Comparison of ENCODE assay signal across 12 cellular contexts in the genomic region with DNA sequence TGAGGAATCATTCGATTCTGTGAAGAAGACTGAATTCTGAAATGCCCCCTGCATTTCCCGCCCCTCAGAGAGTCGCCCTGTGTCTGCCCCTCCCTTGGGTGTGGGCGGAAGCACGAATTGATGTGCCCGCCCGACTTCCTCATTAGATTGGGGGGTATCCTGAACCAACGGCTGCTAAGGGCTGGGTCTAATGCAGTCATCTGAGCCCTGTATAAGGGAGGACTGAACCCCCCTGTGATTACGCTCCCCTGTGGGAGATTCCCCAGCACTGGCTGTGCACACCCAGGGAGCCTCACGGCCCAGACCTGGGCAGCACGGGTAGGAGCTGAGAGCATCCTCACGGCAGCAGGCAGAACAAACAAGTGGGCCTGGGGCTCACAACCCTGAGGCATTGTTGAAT. TPM values are rescaled to one million over a fixed set of nuclear protein-coding genes. Genes with fewer than 3 reads are reported as not detected.
DNase-seq lines count a peak whose midpoint lies in the region; ATAC-seq and TF ChIP-seq lines count a peak whose summit lies in the region.
"Not testable (repeated sequence)": the region's sequence is repeated elsewhere in the genome, so short reads cannot be mapped to it uniquely, and the experiment has no call there.
"Had no signal": no experiment of that assay in that cellular context is flagged by ENCODE, and none has a peak within 500 bp of the region (broad histone marks: within the 10 kb centered on the region; RNA-seq: fewer than 3 reads in every experiment).

No MANE protein-coding gene starts in this region.

- H3K4me1 ChIP-seq in transverse colon = not testable (repeated sequence)

- not testable (repeated sequence) for H3K4me3 Mint-ChIP-seq in natural killer cell

- not testable (repeated sequence) for H3K4me3 ChIP-seq in WERI-Rb-1 (ENCODE audit: low read depth, low read length); transverse colon

- TF ChIP-seq POLR2A in transverse colon (IDR thresholded peaks at IDR 0.05) = not testable (repeated sequence)

- in situ Hi-C loops in transverse colon (cut with MboI; ENCODE audit: low pct_ligation_motif_present in 1 of 4, low pct_unique_long_range_greater_than_20kb in 1 of 4, low sequenced_read_pairs in 3 of 4) = not testable (repeated sequence)

- H3K27ac ChIP-seq in WERI-Rb-1, transverse colon: not testable (repeated sequence)

- not testable (repeated sequence) for H3K4me1 Mint-ChIP-seq in natural killer cell

- H3K36me3 ChIP-seq in WERI-Rb-1, transverse colon: not testable (repeated sequence)

- not testable (repeated sequence) for H3K27me3 Mint-ChIP-seq in natural killer cell (ENCODE audit: low read depth in 2 of 2)

- DNase-seq in WERI-Rb-1 (peak; percentile 31), activated T-helper 1 cell treated with Interleukin-2 at 50 U/mL for 16 hours (ENCODE audit: low read depth) (peak; percentile 4), natural killer cell (peak; percentile 25), transverse colon (peak; percentile 13)
- DNase-seq in activated CD8-positive, alpha-beta memory T cell treated with anti-CD3 and anti-CD28 coated beads, Interleukin-2, amount 50 U/mL, for 4 hours = peak; percentile 30
- peak; percentile 16 to 56 for DNase-seq in activated naive CD4-positive, alpha-beta T cell treated with anti-CD3 and anti-CD28 coated beads, Interleukin-2, amount 50 U/mL, for 72 hours (ENCODE audit: low spot score in 2 of 2)
- peak; percentile 3 for DNase-seq in stimulated activated CD4-positive, alpha-beta T cell treated with anti-CD3 and anti-CD28 coated beads, Interleukin-2, amount 100 ng/mL, for 4 hours (ENCODE audit: low read depth)

- not testable (repeated sequence) for H3K9me3 ChIP-seq in WERI-Rb-1 (ENCODE audit: severe bottlenecking); transverse colon

- TF ChIP-seq CTCF in WERI-Rb-1 (IDR thresholded peaks at IDR 0.05; ENCODE audit: low read depth, low read length); natural killer cell (IDR thresholded peaks at IDR 0.05); transverse colon (IDR thresholded peaks at IDR 0.05): not testable (repeated sequence)

- not testable (repeated sequence) for H3K27ac Mint-ChIP-seq in activated naive CD4-positive, alpha-beta T cell treated with anti-CD3 and anti-CD28 coated beads, Interleukin-2, amount 50 U/mL, for 72 hours; natural killer cell

- intact Hi-C loops in natural killer cell (cut with micrococcal nuclease); transverse colon (cut with DNase I; ENCODE audit: low total_unique reads): not testable (repeated sequence)

- not testable (repeated sequence) for ATAC-seq in activated naive CD4-positive, alpha-beta T cell treated with anti-CD3 and anti-CD28 coated beads, Interleukin-2, amount 50 U/mL, for 72 hours; natural killer cell

- not testable (repeated sequence) for H3K27me3 ChIP-seq in WERI-Rb-1 (ENCODE audit: insufficient read depth, low read depth, severe bottlenecking); transverse colon

- WGBS in transverse colon (ENCODE audit: low coverage in 1 of 2), 2 donors = 72 to 80% methylated on average over 5 to 12 of the region's 12 CpGs

- not testable (repeated sequence) for TF ChIP-seq EP300 in transverse colon (IDR thresholded peaks at IDR 0.05; ENCODE audit: low read depth)

- not testable (repeated sequence) for H3K36me3 Mint-ChIP-seq in activated naive CD4-positive, alpha-beta T cell treated with anti-CD3 and anti-CD28 coated beads, Interleukin-2, amount 50 U/mL, for 72 hours; natural killer cell

- not testable (repeated sequence) for H3K9me3 Mint-ChIP-seq in activated naive CD4-positive, alpha-beta T cell treated with anti-CD3 and anti-CD28 coated beads, Interleukin-2, amount 50 U/mL, for 72 hours; natural killer cell

RNA-seq across cellular contexts. Expression of a gene that starts 0.6 kb away (rescaled TPM):
- not detected for total RNA-seq in activated naive CD4-positive, alpha-beta T cell treated with anti-CD3 and anti-CD28 coated beads, Interleukin-2, amount 50 U/mL, for 72 hours
- total RNA-seq in natural killer cell (not detected), transverse colon (not detected)
- total RNA-seq: A673; CD4-positive, alpha-beta T cell; GM12878; H4; HT1080 had no signal

RNA-seq across cellular contexts. Expression of a gene that starts 4.1 kb away (rescaled TPM):
- total RNA-seq in activated naive CD4-positive, alpha-beta T cell treated with anti-CD3 and anti-CD28 coated beads, Interleukin-2, amount 50 U/mL, for 72 hours = not detected
- not detected for total RNA-seq in natural killer cell
- not detected for total RNA-seq in transverse colon
- total RNA-seq: A673; CD4-positive, alpha-beta T cell; GM12878; H4; HT1080 had no signal

RNA-seq across cellular contexts. Expression of a gene that starts 7.5 kb away (rescaled TPM):
- not detected for total RNA-seq in activated naive CD4-positive, alpha-beta T cell treated with anti-CD3 and anti-CD28 coated beads, Interleukin-2, amount 50 U/mL, for 72 hours
- not detected for total RNA-seq in natural killer cell
- not detected for total RNA-seq in transverse colon
- total RNA-seq: CD4-positive, alpha-beta T cell; GM12878; H4; HT1080 had no signal

RNA-seq across cellular contexts. Expression of a gene that starts 10.9 kb away (rescaled TPM):
- total RNA-seq in activated naive CD4-positive, alpha-beta T cell treated with anti-CD3 and anti-CD28 coated beads, Interleukin-2, amount 50 U/mL, for 72 hours = not detected
- total RNA-seq in natural killer cell (not detected), transverse colon (not detected)
- total RNA-seq: A673; CD4-positive, alpha-beta T cell; GM12878; H4; HT1080 had no signal

RNA-seq across cellular contexts. Expression of a gene that starts 19.5 kb away (rescaled TPM):
- not detected for total RNA-seq in activated naive CD4-positive, alpha-beta T cell treated with anti-CD3 and anti-CD28 coated beads, Interleukin-2, amount 50 U/mL, for 72 hours
- total RNA-seq in natural killer cell = not detected
- total RNA-seq in transverse colon = not detected
- total RNA-seq: A673; CD4-positive, alpha-beta T cell; GM12878; H4; HT1080 had no signal
